22 cellular contexts compared by ENCODE assay signal in genomic region chr10:124353091-124353815, GRCh38.
"Had no signal": no experiment of that assay in that cellular context is flagged by ENCODE, and none has a peak within 500 bp of the region (broad histone marks: within the 10 kb centered on the region; RNA-seq: fewer than 3 reads in every experiment).

No MANE protein-coding gene starts in this region.

- H3K4me3 ChIP-seq: adrenal gland, ascending aorta, dorsolateral prefrontal cortex, esophagus squamous epithelium, gastrocnemius medialis, left ventricle myocardium inferior, smooth muscle cell had no signal

- DNase-seq: activated B cell treated with CpG ODN at 0.5 μM for 24 hours; activated CD4-positive, alpha-beta memory T cell treated with anti-CD3 and anti-CD28 coated beads for 36 hours; activated CD4-positive, alpha-beta T cell treated with anti-CD3 and anti-CD28 coated beads for 48 hours; activated gamma-delta T cell treated with Interleukin-2 at 50 U/mL for 16 hours; activated T-cell treated with anti-CD3 and anti-CD28 coated beads for 4 hours; adrenal gland; effector memory CD8-positive, alpha-beta T cell; esophagus squamous epithelium; gastrocnemius medialis; hypothalamus; left ventricle myocardium inferior; occipital lobe; posterior cingulate gyrus; stimulated activated CD4-positive, alpha-beta T cell treated with anti-CD3 and anti-CD28 coated beads, Interleukin-2, amount 100 ng/mL, for 48 hours; stimulated activated naive CD4-positive, alpha-beta T cell treated with Interleukin-2 at 50 U/mL for 16 hours; T-helper 17 cell had no signal

- H3K27ac ChIP-seq: adrenal gland, ascending aorta, esophagus squamous epithelium, gastrocnemius medialis, left ventricle myocardium inferior had no signal

- H3K9me3 ChIP-seq: adrenal gland, ascending aorta, esophagus squamous epithelium, gastrocnemius medialis, left ventricle myocardium inferior had no signal

- H3K36me3 Mint-ChIP-seq: activated CD4-positive, alpha-beta memory T cell treated with anti-CD3 and anti-CD28 coated beads for 36 hours; activated naive CD8-positive, alpha-beta T cell had no signal

- H3K9me3 Mint-ChIP-seq: activated B cell treated with CpG ODN at 0.5 μM for 24 hours; activated CD4-positive, alpha-beta memory T cell treated with anti-CD3 and anti-CD28 coated beads for 36 hours; central memory CD8-positive, alpha-beta T cell; effector memory CD8-positive, alpha-beta T cell had no signal

- H3K36me3 ChIP-seq: adrenal gland, ascending aorta, esophagus squamous epithelium, gastrocnemius medialis, left ventricle myocardium inferior had no signal

- ATAC-seq: effector memory CD8-positive, alpha-beta T cell; gastrocnemius medialis; sciatic nerve; T-helper 17 cell had no signal

- H3K27me3 ChIP-seq: adrenal gland, ascending aorta, gastrocnemius medialis had no signal

- H3K27ac Mint-ChIP-seq: activated B cell treated with CpG ODN at 0.5 μM for 24 hours; activated CD4-positive, alpha-beta memory T cell treated with anti-CD3 and anti-CD28 coated beads for 36 hours; activated naive CD8-positive, alpha-beta T cell had no signal

- H3K4me2 ChIP-seq: smooth muscle cell had no signal
